In genomic region chr3:141690366-141691072, GRCh38 we compare ENCODE assay signal across 21 cellular contexts. TPM values are rescaled to one million over a fixed set of nuclear protein-coding genes. Genes with fewer than 3 reads are reported as not detected.
A peak's percentile ranks its signal among the peaks of the same experiment; 100 is the strongest.
DNase-seq lines count a peak whose midpoint lies in the region; ATAC-seq, FAIRE-seq and TF ChIP-seq lines count a peak whose summit lies in the region.
"Had no signal": no experiment of that assay in that cellular context is flagged by ENCODE, and none has a peak within 500 bp of the region (broad histone marks: within the 10 kb centered on the region; RNA-seq: fewer than 3 reads in every experiment).

No MANE protein-coding gene starts in this region.

- no TSS peak for BruUV-seq in K562 (replicated peaks; lab: Mats Ljungman, UMichigan)
- BruUV-seq in Calu3 (replicated peaks; lab: Mats Ljungman, UMichigan): no TSS peak

- H3K36me3 ChIP-seq in K562 (ENCODE audit: control insufficient read depth, insufficient read depth, low read length): no peaks in the 10 kb centered on the region
- H3K36me3 ChIP-seq: uterus had no signal

- peaks cover 8 to 24% (median 16%) of the 10 kb centered on the region in 4 donors for H3K4me1 Mint-ChIP-seq in naive thymus-derived CD8-positive, alpha-beta T cell
- peaks cover 16% of the 10 kb centered on the region for H3K4me1 Mint-ChIP-seq in Calu3 (ENCODE audit: low read depth, unreplicated experiment)

- no peak overlapping the region for H3K9ac ChIP-seq in K562 (ENCODE audit: insufficient read depth in 1 of 2, low read depth in 2 of 2, low read length in 2 of 2)
- H3K9ac ChIP-seq: parathyroid adenoma had no signal

- no peaks in the 10 kb centered on the region for H3K9me3 Mint-ChIP-seq in naive thymus-derived CD8-positive, alpha-beta T cell
- no peaks in the 10 kb centered on the region for H3K9me3 Mint-ChIP-seq in Calu3 (ENCODE audit: low read depth, unreplicated experiment)
- H3K9me3 Mint-ChIP-seq: activated naive CD4-positive, alpha-beta T cell treated with anti-CD3 and anti-CD28 coated beads, Interleukin-2, amount 50 U/mL, for 24 hours; brain had no signal

- TF ChIP-seq CTCF in K562 (IDR thresholded peaks at IDR 0.05 in 2 of 3, conservative IDR thresholded peaks at IDR 0.05 in 1 of 3; ENCODE audit: insufficient read depth in 2 of 3, low read depth in 1 of 3, low read length in 3 of 3) (no peak), Calu3 (IDR thresholded peaks at IDR 0.05; ENCODE audit: unreplicated experiment) (no peak)

- in situ Hi-C loops in K562 (cut with MboI): no loop called here

- H3K27me3 ChIP-seq in K562 (ENCODE audit: control insufficient read depth in 2 of 2, insufficient read depth in 2 of 2, low read length in 2 of 2): no peaks in the 10 kb centered on the region
- H3K27me3 ChIP-seq: dorsolateral prefrontal cortex, uterus had no signal

- H3K4me1 ChIP-seq in K562 (replicated peaks in 1 of 2; ENCODE audit: control insufficient read depth in 2 of 2, insufficient read depth in 2 of 2, low read length in 2 of 2): no peaks in the 10 kb centered on the region
- H3K4me1 ChIP-seq: parathyroid adenoma, uterus had no signal

- peak overlapping the region; percentile 49 for H2AFZ ChIP-seq in K562 (ENCODE audit: low read depth, low read length)
- H2AFZ ChIP-seq: parathyroid adenoma had no signal

- peak overlapping the region in 7 of 10 donors; percentile 9 to 75 (median 34) for H3K27ac Mint-ChIP-seq in naive thymus-derived CD8-positive, alpha-beta T cell
- no peak overlapping the region for H3K27ac Mint-ChIP-seq in Calu3 (ENCODE audit: unreplicated experiment)
- H3K27ac Mint-ChIP-seq: activated naive CD4-positive, alpha-beta T cell treated with anti-CD3 and anti-CD28 coated beads, Interleukin-2, amount 50 U/mL, for 24 hours; brain had no signal

- DNase-seq in CD1c-positive myeloid dendritic cell (ENCODE audit: extremely low spot score) (peak; percentile 73), MV-4-11 (lab: John Stamatoyannopoulos, UW) (peak; percentile 98), K562 (ENCODE audit: extremely low read depth in 1 of 4, low spot score in 3 of 4) (no peak), Calu3 (no peak)
- no peak for DNase-seq in naive thymus-derived CD8-positive, alpha-beta T cell
- no peak for DNase-seq in activated effector memory CD4-positive, alpha-beta T cell treated with anti-CD3 and anti-CD28 coated beads, Interleukin-2, amount 50 U/mL, for 16 hours
- DNase-seq in stimulated activated CD4-positive, alpha-beta T cell treated with anti-CD3 and anti-CD28 coated beads, Interleukin-15, amount 100 ng/mL, for 24 hours: no peak
- DNase-seq: ACHN; activated CD4-positive, alpha-beta T cell treated with anti-CD3 and anti-CD28 coated beads for 1 hour; activated CD8-positive, alpha-beta memory T cell treated with anti-CD3 and anti-CD28 coated beads, Interleukin-2, amount 50 U/mL, for 48 hours; COR-L47; dorsolateral prefrontal cortex; NCI-H2029; NCI-H526; stimulated activated naive CD4-positive, alpha-beta T cell treated with Interleukin-2 at 50 U/mL for 16 hours; uterus had no signal

- H3K9me3 ChIP-seq in K562 (replicated peaks; ENCODE audit: control insufficient read depth, insufficient read depth, low read depth, low read length): peaks cover 2% of the 10 kb centered on the region; the same call in 1 of the 2 replicates
- H3K9me3 ChIP-seq: uterus had no signal

- no peak for TF ChIP-seq POLR2A in K562 (conservative IDR thresholded peaks at IDR 0.05)

- no peaks in the 10 kb centered on the region; the same call in 1 of the 2 replicates for H4K20me1 ChIP-seq in K562 (replicated peaks; ENCODE audit: control insufficient read depth, insufficient read depth, low read length)

- no peaks in the 10 kb centered on the region for H3K36me3 Mint-ChIP-seq in naive thymus-derived CD8-positive, alpha-beta T cell
- H3K36me3 Mint-ChIP-seq in Calu3 (ENCODE audit: insufficient read depth, unreplicated experiment): no peaks in the 10 kb centered on the region
- H3K36me3 Mint-ChIP-seq: activated naive CD4-positive, alpha-beta T cell treated with anti-CD3 and anti-CD28 coated beads, Interleukin-2, amount 50 U/mL, for 24 hours; brain had no signal

- H3K4me3 ChIP-seq in K562: no peak overlapping the region
- H3K4me3 ChIP-seq: dorsolateral prefrontal cortex, uterus had no signal

- 30% methylated on average over 4 of the region's 4 CpGs for WGBS in K562 (ENCODE audit: insufficient coverage, low coverage, missing lambda C conversion rate)

- no peaks in the 10 kb centered on the region for H3K9me1 ChIP-seq in K562 (ENCODE audit: control insufficient read depth, insufficient read depth, low read length)

- no peak for TF ChIP-seq RAD21 in K562 (CRISPR knock-in tag; conservative IDR thresholded peaks at IDR 0.05 in 1 of 2, IDR thresholded peaks at IDR 0.05 in 1 of 2)

- POLR2A ChIA-PET in K562 (lab: Yijun Ruan, JAX): interaction anchor here (0.5 to 0.8 kb wide), 3 partner anchors 22 to 204 kb away, joined by 3 read pairs; partner anchors contain the start of gene RASA2
- POLR2A ChIA-PET in naive thymus-derived CD8-positive, alpha-beta T cell (lab: Charles Lee): interaction anchor here (0.6 to 0.9 kb wide), 2 partner anchors 12 to 1311 kb away, joined by 3 read pairs; partner anchors contain the start of gene U2SURP

- no peaks in the 10 kb centered on the region for H3K79me2 ChIP-seq in K562 (ENCODE audit: control insufficient read depth, insufficient read depth, low read length)
- H3K79me2 ChIP-seq: parathyroid adenoma had no signal

- CTCF ChIA-PET in K562 (lab: Yijun Ruan, JAX; ENCODE audit: low intra/inter-chr PET ratio): no interaction called here
- CTCF ChIA-PET in Calu3 (lab: Charles Lee): interaction anchor here (0.7 to 1.1 kb wide), 3 partner anchors 9 to 327 kb away, joined by 3 to 7 read pairs (median 4); no protein-coding TSS in a partner anchor

- H3K27me3 Mint-ChIP-seq in naive thymus-derived CD8-positive, alpha-beta T cell: no peaks in the 10 kb centered on the region
- H3K27me3 Mint-ChIP-seq in Calu3 (ENCODE audit: unreplicated experiment): no peaks in the 10 kb centered on the region
- H3K27me3 Mint-ChIP-seq: activated naive CD4-positive, alpha-beta T cell treated with anti-CD3 and anti-CD28 coated beads, Interleukin-2, amount 50 U/mL, for 24 hours; brain had no signal

- H3K4me2 ChIP-seq in K562 (ENCODE audit: insufficient read depth, low read length): no peak overlapping the region

- no peak for TF ChIP-seq EP300 in K562 (IDR thresholded peaks at IDR 0.05; ENCODE audit: low read length)

- ATAC-seq in K562: no peak
- no peak for ATAC-seq in naive thymus-derived CD8-positive, alpha-beta T cell
- no peak for ATAC-seq in HG03095 (IDR thresholded peaks at IDR 0.05; ENCODE audit: unreplicated experiment)

- no peak overlapping the region for H3K4me3 Mint-ChIP-seq in naive thymus-derived CD8-positive, alpha-beta T cell
- no peak overlapping the region for H3K4me3 Mint-ChIP-seq in Calu3 (ENCODE audit: low read depth, unreplicated experiment)
- H3K4me3 Mint-ChIP-seq: activated naive CD4-positive, alpha-beta T cell treated with anti-CD3 and anti-CD28 coated beads, Interleukin-2, amount 50 U/mL, for 24 hours; brain had no signal

- intact Hi-C loops in K562 (cut with micrococcal nuclease): no loop called here
- intact Hi-C loops in Calu3 (cut with micrococcal nuclease; ENCODE audit: unreplicated experiment): no loop called here

- H3K27ac ChIP-seq in K562 (ENCODE audit: extremely low read depth, low read depth, low read length): no peak overlapping the region
- H3K27ac ChIP-seq: parathyroid adenoma, RWPE1, uterus had no signal

- no peak for FAIRE-seq in K562 (lab: Jason Lieb, UNC)

TF ChIP-seq in K562, 482 proteins besides CTCF, POLR2A, EP300 and RAD21:
- TF ChIP-seq HMG20A (CRISPR knock-in tag; conservative IDR thresholded peaks at IDR 0.05): no peak
- TF ChIP-seq SPI1 (IDR thresholded peaks at IDR 0.05; ENCODE audit: borderline replicate concordance, low read depth, low read length): peak; percentile 52; the same call in 1 of the 2 replicates

RNA-seq across cellular contexts. Expression of gene RNF7, which starts 47.6 kb away (rescaled TPM):
- 14.2 and 22.7 TPM in 2 replicates for total RNA-seq in K562 (2011; cell fraction: chromatin; rRNA removed; ENCODE audit: low replicate concordance)
- total RNA-seq in K562 (2011; cell fraction: nucleolus; rRNA removed): 17.0 TPM in 2 replicates
- total RNA-seq in K562 (2011; cell fraction: nucleoplasm; rRNA removed): 28.5 and 47.3 TPM in 2 replicates
- 34.7 and 38.8 TPM in 2 replicates for total RNA-seq in K562 (2014; rRNA removed)
- 80.0 and 80.5 TPM in 2 replicates for total RNA-seq in K562 (2014; rRNA removed; fragmentation: Illumina TruSeq; extraction: Trizol)
- total RNA-seq in K562 (2015; rRNA removed; fragmentation: Illumina TruSeq; extraction: Trizol): 69.1 and 77.9 TPM in 2 replicates
- total RNA-seq in K562 (2021): 94.5 and 96.7 TPM in 2 replicates
- polyA plus RNA-seq in K562 (2011; rRNA removed): 74.7 and 111 TPM in 2 replicates
- 51.2 and 88.5 TPM in 2 replicates for polyA plus RNA-seq in K562 (2011; cell fraction: cytosol; rRNA removed)
- 23.4 and 45.3 TPM in 2 replicates for polyA plus RNA-seq in K562 (2011; cell fraction: nucleus; rRNA removed)
- polyA plus RNA-seq in K562 (2012): 77.6 and 88.6 TPM in 2 replicates
- polyA plus RNA-seq in K562 (2014; fragmentation: Illumina TruSeq; extraction: Trizol): 65.0 and 68.9 TPM in 2 replicates
- polyA plus RNA-seq in K562 (2014; fragmentation: Nextera tagmentation; extraction: Ambion mirVana): 100 to 1,000 TPM; 112 to 133 TPM
- polyA plus RNA-seq in K562 (2014; rRNA removed): 74.5 and 81.9 TPM in 2 replicates
- 23.4 and 27.3 TPM in 2 replicates for polyA minus RNA-seq in K562 (2011; rRNA and poly(A)+ RNA removed)
- polyA minus RNA-seq in K562 (2011; cell fraction: cytosol; rRNA and poly(A)+ RNA removed): 15.2 and 27.5 TPM in 2 replicates
- 10.0 and 19.7 TPM in 2 replicates for polyA minus RNA-seq in K562 (2011; cell fraction: nucleus; rRNA and poly(A)+ RNA removed)
- 10 to 100 TPM; 52.5 to 54.5 TPM for total RNA-seq in naive thymus-derived CD8-positive, alpha-beta T cell
- 100 to 1,000 TPM; 114 to 116 (median 115) TPM for polyA plus RNA-seq in naive thymus-derived CD8-positive, alpha-beta T cell
- 108 and 113 TPM in 2 replicates for total RNA-seq in Calu3 (2022)

Comparison
In these comparisons a context has a peak if more than half of its experiments do, and no peak if none do; other contexts are left out.
1. DNase-seq: peak in CD1c-positive myeloid dendritic cell (single experiment) and MV-4-11 (single experiment); none in K562 (0 of 4), naive thymus-derived CD8-positive, alpha-beta T cell (0 of 10), activated effector memory CD4-positive, alpha-beta T cell treated with anti-CD3 and anti-CD28 coated beads, Interleukin-2, amount 50 U/mL, for 16 hours (single experiment), Calu3 (single experiment) and stimulated activated CD4-positive, alpha-beta T cell treated with anti-CD3 and anti-CD28 coated beads, Interleukin-15, amount 100 ng/mL, for 24 hours (single experiment).